In the genomic region with DNA sequence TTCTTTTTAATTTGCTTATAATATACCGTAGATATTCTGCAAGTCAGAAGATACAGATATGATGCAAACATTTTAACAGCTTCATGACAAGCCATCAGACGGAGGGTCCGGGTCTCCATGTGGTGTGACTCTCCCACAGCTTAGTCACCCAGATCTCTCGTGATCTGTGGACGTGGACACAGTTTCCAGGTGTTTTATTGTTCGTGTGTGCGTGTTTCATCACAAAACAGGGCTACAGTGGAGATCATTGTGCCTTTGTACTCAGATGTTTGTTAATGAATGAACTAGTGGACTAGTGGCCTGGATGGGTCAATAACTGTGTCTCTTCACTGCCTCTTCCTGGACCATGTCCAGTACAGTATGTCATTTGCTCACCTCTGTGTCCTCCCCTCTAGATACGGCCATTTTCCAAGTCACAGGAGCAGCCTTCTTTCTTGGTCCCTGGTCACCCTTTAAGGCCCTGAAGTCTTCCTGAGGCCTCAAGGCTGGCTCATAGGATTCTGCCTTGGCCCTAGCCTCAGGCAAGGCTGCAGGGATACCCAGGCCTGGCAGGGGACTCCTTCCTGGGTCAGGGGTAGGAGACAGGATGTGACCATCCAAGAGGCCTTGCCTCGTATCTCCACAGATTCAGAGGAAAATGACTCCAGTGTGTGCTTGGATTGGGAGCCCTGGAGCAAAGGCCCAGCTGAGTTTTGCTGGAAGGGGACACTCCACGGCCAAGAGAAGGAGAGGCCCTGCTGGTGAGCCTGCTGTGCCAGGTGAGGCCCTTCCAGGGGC, we compare ENCODE assay signal across 24 cellular contexts. TPM values are rescaled to one million over a fixed set of nuclear protein-coding genes. Genes with fewer than 3 reads are reported as not detected.
DNase-seq lines count a peak whose midpoint lies in the region; ATAC-seq and TF ChIP-seq lines count a peak whose summit lies in the region.
"Had no signal": no experiment of that assay in that cellular context is flagged by ENCODE, and none has a peak within 500 bp of the region (broad histone marks: within the 10 kb centered on the region; RNA-seq: fewer than 3 reads in every experiment).

No MANE protein-coding gene starts in this region.

- CTCF ChIA-PET in WTC11 (lab: Charles Lee), result no interaction called here

- no peak overlapping the region for H3K27ac Mint-ChIP-seq in WTC11
- H3K27ac Mint-ChIP-seq: CD4-positive, CD25-positive, alpha-beta regulatory T cell; CD8-positive, alpha-beta memory T cell; H9 had no signal

- no peaks in the 10 kb centered on the region for H3K9me3 Mint-ChIP-seq in WTC11
- H3K9me3 Mint-ChIP-seq: CD8-positive, alpha-beta memory T cell; H9 had no signal

- intact Hi-C loops in right lobe of liver (cut with DNase I), result no loop called here

- H3K4me1 Mint-ChIP-seq in WTC11, result peaks cover 7% of the 10 kb centered on the region; the same call in 1 of the 2 replicates
- H3K4me1 Mint-ChIP-seq: CD8-positive, alpha-beta memory T cell had no signal

- H3K9me2 ChIP-seq in GM23248 (ENCODE audit: insufficient read depth), result no peaks in the 10 kb centered on the region

- no peaks in the 10 kb centered on the region for H3K79me2 ChIP-seq in GM23248 (ENCODE audit: insufficient read depth)

- H2AFZ ChIP-seq in GM23248, result no peak overlapping the region

- H3K4me1 ChIP-seq in right lobe of liver (peaks cover 0 to 8% (median 0%) of the 10 kb centered on the region in 4 donors), GM23248 (ENCODE audit: insufficient read depth) (no peaks in the 10 kb centered on the region)

- H3K36me3 ChIP-seq in right lobe of liver, result no peaks in the 10 kb centered on the region
- no peaks in the 10 kb centered on the region for H3K36me3 ChIP-seq in GM23248 (ENCODE audit: low read depth)
- H3K36me3 ChIP-seq: BLaER1 had no signal

- TF ChIP-seq POLR2A in right lobe of liver (IDR thresholded peaks at IDR 0.05) (no peak), erythroblast (IDR thresholded peaks at IDR 0.05; ENCODE audit: low read length) (no peak)

- no peak overlapping the region for H3K9ac ChIP-seq in GM23248
- H3K9ac ChIP-seq: BLaER1 had no signal

- DNase-seq in WTC11 (ENCODE audit: low spot score) (no peak), kidney tubule cell (ENCODE audit: low spot score) (peak; percentile 44), right lobe of liver (no peak), GM23248 (no peak), erythroblast (lab: John Stamatoyannopoulos, UW) (no peak)
- DNase-seq: 8988T; CD4-positive, CD25-positive, alpha-beta regulatory T cell; CD8-positive, alpha-beta memory T cell; COR-L47; DMS 273 treated with DMSO at 0.1 percent for 48 hours; DMS53; DND-41; EL; GOT3; H9 had no signal

- H3K27ac ChIP-seq in C4-2B (peak overlapping the region; percentile 46), right lobe of liver (no peak overlapping the region), GM23248 (no peak overlapping the region)
- H3K27ac ChIP-seq: BLaER1 had no signal

- H3K27me3 ChIP-seq in right lobe of liver, result no peaks in the 10 kb centered on the region
- no peaks in the 10 kb centered on the region for H3K27me3 ChIP-seq in GM23248 (replicated peaks; ENCODE audit: insufficient read depth)
- H3K27me3 ChIP-seq: BLaER1 had no signal

- H3K27me3 Mint-ChIP-seq in WTC11 (ENCODE audit: low read depth), result no peaks in the 10 kb centered on the region
- H3K27me3 Mint-ChIP-seq: CD4-positive, CD25-positive, alpha-beta regulatory T cell had no signal

- no peak overlapping the region for H3K4me3 ChIP-seq in right lobe of liver
- no peak overlapping the region for H3K4me3 ChIP-seq in GM23248
- H3K4me3 ChIP-seq: BLaER1, GM12878 had no signal

- H4K20me1 ChIP-seq in GM23248 (ENCODE audit: insufficient read depth), result no peaks in the 10 kb centered on the region
- H4K20me1 ChIP-seq: BLaER1 had no signal

- H3F3A ChIP-seq in GM23248 (ENCODE audit: insufficient read depth), result no peaks in the 10 kb centered on the region

- H3K36me3 Mint-ChIP-seq in WTC11, result no peaks in the 10 kb centered on the region
- H3K36me3 Mint-ChIP-seq: CD4-positive, CD25-positive, alpha-beta regulatory T cell; CD8-positive, alpha-beta memory T cell had no signal

- 30% methylated on average over 7 of the region's 10 CpGs for WGBS in right lobe of liver (ENCODE audit: insufficient coverage, low coverage, low lambda C conversion rate, missing lambda C conversion rate)
- WGBS in GM23248 (ENCODE audit: low coverage in 1 of 2, low lambda C conversion rate in 2 of 2, missing lambda C conversion rate in 2 of 2), 2 experiments, result 42 to 49% methylated on average over 10 of the region's 10 CpGs

- TF ChIP-seq CTCF in C4-2B (conservative IDR thresholded peaks at IDR 0.05) (no peak), WTC11 (IDR thresholded peaks at IDR 0.05) (no peak), right lobe of liver (IDR thresholded peaks at IDR 0.05) (no peak)

- no peak overlapping the region for H3K4me3 Mint-ChIP-seq in WTC11
- H3K4me3 Mint-ChIP-seq: CD4-positive, CD25-positive, alpha-beta regulatory T cell; CD8-positive, alpha-beta memory T cell; H9 had no signal

- no peak overlapping the region for H3K4me2 ChIP-seq in GM23248 (ENCODE audit: unreplicated experiment)
- H3K4me2 ChIP-seq: BLaER1 had no signal

- POLR2A ChIA-PET in WTC11 (lab: Charles Lee), result no interaction called here

- H3K9me3 ChIP-seq in right lobe of liver (no peaks in the 10 kb centered on the region), GM23248 (ENCODE audit: low read depth) (no peaks in the 10 kb centered on the region)
- H3K9me3 ChIP-seq: BLaER1 had no signal

- in situ Hi-C loops in GM23248 (cut with MboI), result no loop called here

- ATAC-seq in WTC11 (no peak), right lobe of liver (peak; percentile 75 to 92 (median 88)), HG03045 (IDR thresholded peaks at IDR 0.05; ENCODE audit: unreplicated experiment) (no peak), HG03442 (IDR thresholded peaks at IDR 0.05; ENCODE audit: unreplicated experiment) (no peak)
- ATAC-seq: GM12878 had no signal

TF ChIP-seq in WTC11, 78 proteins besides CTCF, POLR2A, EP300 and RAD21:
- TF ChIP-seq GABPB1 (CRISPR knock-in tag; IDR thresholded peaks at IDR 0.05) (peak; percentile 76; the same call in 1 of the 2 replicates), GTF2I (CRISPR knock-in tag; conservative IDR thresholded peaks at IDR 0.05) (no peak), MYBL2 (CRISPR knock-in tag; IDR thresholded peaks at IDR 0.05) (no peak)
- TF ChIP-seq, protein P1, sequence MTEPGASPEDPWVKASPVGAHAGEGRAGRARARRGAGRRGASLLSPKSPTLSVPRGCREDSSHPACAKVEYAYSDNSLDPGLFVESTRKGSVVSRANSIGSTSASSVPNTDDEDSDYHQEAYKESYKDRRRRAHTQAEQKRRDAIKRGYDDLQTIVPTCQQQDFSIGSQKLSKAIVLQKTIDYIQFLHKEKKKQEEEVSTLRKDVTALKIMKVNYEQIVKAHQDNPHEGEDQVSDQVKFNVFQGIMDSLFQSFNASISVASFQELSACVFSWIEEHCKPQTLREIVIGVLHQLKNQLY (CRISPR knock-in tag; IDR thresholded peaks at IDR 0.05), result no peak

RNA-seq across cellular contexts. Expression of a gene that starts 4.6 kb away (rescaled TPM):
- total RNA-seq in WTC11 (2021) (not detected in 3 replicates), right lobe of liver (not detected)
- not detected in 2 replicates for total RNA-seq in GM23248 (2014; rRNA removed; shearing (Covaris generic))
- not detected in 2 replicates for polyA plus RNA-seq in GM23248 (2016; fragmentation: Nextera tagmentation; extraction: Ambion mirVana)
- total RNA-seq: A673; CD4-positive, CD25-positive, alpha-beta regulatory T cell; CD8-positive, alpha-beta memory T cell; G401; GM12878; H9; HT-29 had no signal
- polyA plus RNA-seq: AG04450; CD4-positive, CD25-positive, alpha-beta regulatory T cell; CD8-positive, alpha-beta memory T cell; GM12878 had no signal

RNA-seq across cellular contexts. Expression of a gene that starts 16.0 kb away (rescaled TPM):
- total RNA-seq in WTC11 (2021) (0.46 to 0.72 TPM (median 0.60 TPM) in 3 replicates), right lobe of liver (under 1 TPM in 1 of 6 experiments, not detected in 5; 0.12 TPM)
- not detected in 2 replicates for total RNA-seq in GM23248 (2014; rRNA removed; shearing (Covaris generic))
- not detected in 2 replicates for polyA plus RNA-seq in GM23248 (2016; fragmentation: Nextera tagmentation; extraction: Ambion mirVana)
- total RNA-seq: A673; CD4-positive, CD25-positive, alpha-beta regulatory T cell; CD8-positive, alpha-beta memory T cell; G401; HT-29 had no signal
- polyA plus RNA-seq: AG04450; CD4-positive, CD25-positive, alpha-beta regulatory T cell; CD8-positive, alpha-beta memory T cell had no signal

Comparison
In these comparisons a context has a peak if more than half of its experiments do, and no peak if none do; other contexts are left out.
1. ATAC-seq: peak in right lobe of liver (4 of 4); none in WTC11 (single experiment), HG03045 (single experiment) and HG03442 (single experiment).